In genomic region chr16:31092330-31092729, GRCh38 we compare ENCODE assay signal across 12 cellular contexts. TPM values are rescaled to one million over a fixed set of nuclear protein-coding genes. Genes with fewer than 3 reads are reported as not detected.
DNase-seq lines count a peak whose midpoint lies in the region; ATAC-seq and TF ChIP-seq lines count a peak whose summit lies in the region.
"Had no signal": no experiment of that assay in that cellular context is flagged by ENCODE, and none has a peak within 500 bp of the region (broad histone marks: within the 10 kb centered on the region; RNA-seq: fewer than 3 reads in every experiment).

No MANE protein-coding gene starts in this region.

- intact Hi-C loops in CD4-positive, alpha-beta T cell (cut with DNase I, micrococcal nuclease), result no loop called here

- TF ChIP-seq CTCF in CD4-positive, alpha-beta T cell (IDR thresholded peaks at IDR 0.05), result no peak

- POLR2A ChIA-PET in CD4-positive, alpha-beta T cell (lab: Charles Lee), result interaction anchor here (0.6 to 4.6 kb wide), 3 partner anchors 8 to 131 kb away, joined by 3 to 35 read pairs (median 4); partner anchors contain the start of genes ZNF646 and ZNF668
- POLR2A ChIA-PET in activated naive CD8-positive, alpha-beta T cell treated with anti-CD3 and anti-CD28 coated beads, Interleukin-2, amount 10 ng/mL, durations not matched to agents 7 days and 5 days (lab: Charles Lee), result interaction anchor here (0.6 to 2.1 kb wide), 4 partner anchors 16 to 952 kb away, joined by 3 to 7 read pairs (median 5); partner anchors contain the start of genes ZNF646 and ZNF668

- H3K27me3 Mint-ChIP-seq in CD4-positive, alpha-beta T cell, result no peaks in the 10 kb centered on the region
- H3K27me3 Mint-ChIP-seq in activated naive CD8-positive, alpha-beta T cell treated with anti-CD3 and anti-CD28 coated beads, Interleukin-2, amount 10 ng/mL, durations not matched to agents 7 days and 5 days, result no peaks in the 10 kb centered on the region
- H3K27me3 Mint-ChIP-seq in natural killer cell treated with Interleukin-12 subunit alpha and Interleukin-12 subunit beta and Interleukin-15 and Interleukin-18, amount 100 ng/mL, for 72 hours, result no peaks in the 10 kb centered on the region

- no peak for DNase-seq in CD4-positive, alpha-beta T cell
- DNase-seq in GM03348 (ENCODE audit: low spot score) (peak; percentile 33), NCI-H345 treated with DMSO at 0.1 percent for 48 hours (lab: John Stamatoyannopoulos, UW; ENCODE audit: unreplicated experiment) (no peak), NCI-H1694 (lab: John Stamatoyannopoulos, UW) (no peak), cerebellar cortex (ENCODE audit: low spot score) (no peak), GF-D8 (lab: John Stamatoyannopoulos, UW) (no peak)
- no peak for DNase-seq in activated naive CD8-positive, alpha-beta T cell treated with anti-CD3 and anti-CD28 coated beads, Interleukin-2, amount 10 ng/mL, durations not matched to agents 7 days and 5 days
- DNase-seq in natural killer cell treated with Interleukin-12 subunit alpha and Interleukin-12 subunit beta and Interleukin-15 and Interleukin-18, amount 100 ng/mL, for 72 hours (ENCODE audit: low spot score), result no peak
- DNase-seq: erythroblast, NCI-H510A, testis had no signal

- H3K27me3 ChIP-seq in CD4-positive, alpha-beta T cell (ENCODE audit: control insufficient read depth, insufficient read depth, low read length), result no peaks in the 10 kb centered on the region
- H3K27me3 ChIP-seq: testis had no signal

- H3K36me3 Mint-ChIP-seq in CD4-positive, alpha-beta T cell (ENCODE audit: low read depth), result peaks cover 26% of the 10 kb centered on the region
- peaks cover 4% of the 10 kb centered on the region for H3K36me3 Mint-ChIP-seq in activated naive CD8-positive, alpha-beta T cell treated with anti-CD3 and anti-CD28 coated beads, Interleukin-2, amount 10 ng/mL, durations not matched to agents 7 days and 5 days
- no peaks in the 10 kb centered on the region for H3K36me3 Mint-ChIP-seq in natural killer cell treated with Interleukin-12 subunit alpha and Interleukin-12 subunit beta and Interleukin-15 and Interleukin-18, amount 100 ng/mL, for 72 hours

- peak overlapping the region; percentile 63 for H3K4me3 Mint-ChIP-seq in CD4-positive, alpha-beta T cell
- H3K4me3 Mint-ChIP-seq in activated naive CD8-positive, alpha-beta T cell treated with anti-CD3 and anti-CD28 coated beads, Interleukin-2, amount 10 ng/mL, durations not matched to agents 7 days and 5 days, result no peak overlapping the region
- peak overlapping the region; percentile 27 for H3K4me3 Mint-ChIP-seq in natural killer cell treated with Interleukin-12 subunit alpha and Interleukin-12 subunit beta and Interleukin-15 and Interleukin-18, amount 100 ng/mL, for 72 hours

- no peaks in the 10 kb centered on the region for H3K9me3 ChIP-seq in CD4-positive, alpha-beta T cell (ENCODE audit: control insufficient read depth, low read length)
- H3K9me3 ChIP-seq: testis had no signal

- H3K9me3 Mint-ChIP-seq in CD4-positive, alpha-beta T cell, result no peaks in the 10 kb centered on the region
- H3K9me3 Mint-ChIP-seq in activated naive CD8-positive, alpha-beta T cell treated with anti-CD3 and anti-CD28 coated beads, Interleukin-2, amount 10 ng/mL, durations not matched to agents 7 days and 5 days, result no peaks in the 10 kb centered on the region
- no peaks in the 10 kb centered on the region for H3K9me3 Mint-ChIP-seq in natural killer cell treated with Interleukin-12 subunit alpha and Interleukin-12 subunit beta and Interleukin-15 and Interleukin-18, amount 100 ng/mL, for 72 hours

- H3K27ac Mint-ChIP-seq in CD4-positive, alpha-beta T cell, result peak overlapping the region; percentile 83
- H3K27ac Mint-ChIP-seq in activated naive CD8-positive, alpha-beta T cell treated with anti-CD3 and anti-CD28 coated beads, Interleukin-2, amount 10 ng/mL, durations not matched to agents 7 days and 5 days, result peak overlapping the region; percentile 45
- no peak overlapping the region for H3K27ac Mint-ChIP-seq in natural killer cell treated with Interleukin-12 subunit alpha and Interleukin-12 subunit beta and Interleukin-15 and Interleukin-18, amount 100 ng/mL, for 72 hours

- H3K27ac ChIP-seq in CD4-positive, alpha-beta T cell (ENCODE audit: low read depth, low read length), result no peak overlapping the region
- H3K27ac ChIP-seq: testis had no signal

- CTCF ChIA-PET in CD4-positive, alpha-beta T cell (lab: Charles Lee), result interaction anchor here (1.3 kb wide), 1 partner anchor 50 kb away, joined by 3 read pairs; no protein-coding TSS in a partner anchor

- H3K4me1 Mint-ChIP-seq in CD4-positive, alpha-beta T cell (ENCODE audit: low read depth), result peaks cover 34% of the 10 kb centered on the region
- H3K4me1 Mint-ChIP-seq in activated naive CD8-positive, alpha-beta T cell treated with anti-CD3 and anti-CD28 coated beads, Interleukin-2, amount 10 ng/mL, durations not matched to agents 7 days and 5 days, result peaks cover 20% of the 10 kb centered on the region
- H3K4me1 Mint-ChIP-seq in natural killer cell treated with Interleukin-12 subunit alpha and Interleukin-12 subunit beta and Interleukin-15 and Interleukin-18, amount 100 ng/mL, for 72 hours (ENCODE audit: low read depth in 2 of 2), result peaks cover 21 to 24% of the 10 kb centered on the region in 2 donors

- ATAC-seq in CD4-positive, alpha-beta T cell (ENCODE audit: poor library complexity), result no peak
- no peak for ATAC-seq in activated naive CD8-positive, alpha-beta T cell treated with anti-CD3 and anti-CD28 coated beads, Interleukin-2, amount 10 ng/mL, durations not matched to agents 7 days and 5 days (ENCODE audit: low read depth)
- no peak for ATAC-seq in natural killer cell treated with Interleukin-12 subunit alpha and Interleukin-12 subunit beta and Interleukin-15 and Interleukin-18, amount 100 ng/mL, for 72 hours
- ATAC-seq: Panc1 had no signal

RNA-seq across cellular contexts. Expression of gene VKORC1, which starts 2.3 kb away (rescaled TPM):
- total RNA-seq in CD4-positive, alpha-beta T cell, result 10 to 100 TPM; 19.0 to 19.2 TPM
- total RNA-seq in activated naive CD8-positive, alpha-beta T cell treated with anti-CD3 and anti-CD28 coated beads, Interleukin-2, amount 10 ng/mL, durations not matched to agents 7 days and 5 days, result 10 to 100 TPM; 79.4 to 80.4 TPM
- 10 to 100 TPM; 65.2 to 84.6 TPM for total RNA-seq in natural killer cell treated with Interleukin-12 subunit alpha and Interleukin-12 subunit beta and Interleukin-15 and Interleukin-18, amount 100 ng/mL, for 72 hours

RNA-seq across cellular contexts. Expression of gene PRSS53, which starts 3.6 kb away (rescaled TPM):
- 1 to 10 TPM; 3.5 to 3.9 TPM for total RNA-seq in CD4-positive, alpha-beta T cell
- 10 to 100 TPM; 10.4 to 10.9 TPM for total RNA-seq in activated naive CD8-positive, alpha-beta T cell treated with anti-CD3 and anti-CD28 coated beads, Interleukin-2, amount 10 ng/mL, durations not matched to agents 7 days and 5 days
- 1 to 10 TPM; 4.1 to 5.1 TPM for total RNA-seq in natural killer cell treated with Interleukin-12 subunit alpha and Interleukin-12 subunit beta and Interleukin-15 and Interleukin-18, amount 100 ng/mL, for 72 hours

RNA-seq across cellular contexts. Expression of gene BCKDK, which starts 15.9 kb away (rescaled TPM):
- total RNA-seq in CD4-positive, alpha-beta T cell, result 1 to 10 TPM; 4.3 to 5.8 TPM
- 10 to 100 TPM; 35.8 to 37.0 TPM for total RNA-seq in activated naive CD8-positive, alpha-beta T cell treated with anti-CD3 and anti-CD28 coated beads, Interleukin-2, amount 10 ng/mL, durations not matched to agents 7 days and 5 days
- 10 to 100 TPM; 42.7 to 43.1 TPM for total RNA-seq in natural killer cell treated with Interleukin-12 subunit alpha and Interleukin-12 subunit beta and Interleukin-15 and Interleukin-18, amount 100 ng/mL, for 72 hours

RNA-seq across cellular contexts. Expression of gene ZNF646, which starts 18.1 kb away (rescaled TPM):
- total RNA-seq in CD4-positive, alpha-beta T cell, result 10 to 100 TPM; 14.3 to 16.6 TPM
- 10 to 100 TPM; 37.3 to 38.7 TPM for total RNA-seq in activated naive CD8-positive, alpha-beta T cell treated with anti-CD3 and anti-CD28 coated beads, Interleukin-2, amount 10 ng/mL, durations not matched to agents 7 days and 5 days
- total RNA-seq in natural killer cell treated with Interleukin-12 subunit alpha and Interleukin-12 subunit beta and Interleukin-15 and Interleukin-18, amount 100 ng/mL, for 72 hours, result 10 to 100 TPM; 25.8 to 26.3 TPM

RNA-seq across cellular contexts. Expression of gene ZNF668, which starts 18.3 kb away (rescaled TPM):
- total RNA-seq in CD4-positive, alpha-beta T cell, result 1 to 10 TPM; 4.5 to 6.0 TPM
- 10 to 100 TPM; 17.9 to 20.5 TPM for total RNA-seq in activated naive CD8-positive, alpha-beta T cell treated with anti-CD3 and anti-CD28 coated beads, Interleukin-2, amount 10 ng/mL, durations not matched to agents 7 days and 5 days
- total RNA-seq in natural killer cell treated with Interleukin-12 subunit alpha and Interleukin-12 subunit beta and Interleukin-15 and Interleukin-18, amount 100 ng/mL, for 72 hours, result 10 to 100 TPM; 16.4 to 30.5 TPM

Comparison
In these comparisons a context has a peak if more than half of its experiments do, and no peak if none do; other contexts are left out.
1. H3K27ac Mint-ChIP-seq: peak in CD4-positive, alpha-beta T cell (single experiment) and activated naive CD8-positive, alpha-beta T cell treated with anti-CD3 and anti-CD28 coated beads, Interleukin-2, amount 10 ng/mL, durations not matched to agents 7 days and 5 days (single experiment); none in natural killer cell treated with Interleukin-12 subunit alpha and Interleukin-12 subunit beta and Interleukin-15 and Interleukin-18, amount 100 ng/mL, for 72 hours (0 of 2).
2. RNA of gene BCKDK, which starts 15.9 kb away (total RNA-seq): 42.7 to 43.1 TPM in natural killer cell treated with Interleukin-12 subunit alpha and Interleukin-12 subunit beta and Interleukin-15 and Interleukin-18, amount 100 ng/mL, for 72 hours and 35.8 to 37.0 TPM in activated naive CD8-positive, alpha-beta T cell treated with anti-CD3 and anti-CD28 coated beads, Interleukin-2, amount 10 ng/mL, durations not matched to agents 7 days and 5 days; 4.3 to 5.8 TPM in CD4-positive, alpha-beta T cell; every median in the first group is over 4 times any median in the second.